ENCODE assay signal across 21 cellular contexts in genomic region chr10:120069700-120070099, GRCh38.
"Had no signal": no experiment of that assay in that cellular context is flagged by ENCODE, and none has a peak within 500 bp of the region (broad histone marks: within the 10 kb centered on the region; RNA-seq: fewer than 3 reads in every experiment).

No MANE protein-coding gene starts in this region.

- DNase-seq: IMR-90, MV-4-11, NCI-H1048, NCI-H1105, NCI-H1417 treated with DMSO at 0.1 percent for 48 hours, NCI-H1694, NCI-H187 treated with DMSO at 0.1 percent for 48 hours, NCI-H2029 treated with DMSO at 0.1 percent for 48 hours, NCI-H2171 treated with DMSO at 0.1 percent for 48 hours, NCI-H446 treated with DMSO at 0.1 percent for 48 hours, NCI-H524 treated with DMSO at 0.1 percent for 48 hours, NCI-H774, Right ventricle myocardium superior, RPMI8226, SIG-M5, T-helper 2 cell had no signal

- H3K4me1 ChIP-seq: SJSA1 had no signal

- H3K27ac ChIP-seq: KMS-11, SJSA1, SK-N-MC had no signal

- H3K9ac ChIP-seq: KMS-11 had no signal

- H3K36me3 ChIP-seq: SJSA1 had no signal

- H3K4me3 ChIP-seq: K562, SJSA1, SK-N-MC had no signal

- H3K9me3 ChIP-seq: SJSA1 had no signal

- ATAC-seq: HepG2, K562 had no signal

- H3K27me3 ChIP-seq: SJSA1 had no signal

- H3K4me2 ChIP-seq: KMS-11 had no signal
